Comparison of ENCODE assay signal across 32 cellular contexts in the genomic region with DNA sequence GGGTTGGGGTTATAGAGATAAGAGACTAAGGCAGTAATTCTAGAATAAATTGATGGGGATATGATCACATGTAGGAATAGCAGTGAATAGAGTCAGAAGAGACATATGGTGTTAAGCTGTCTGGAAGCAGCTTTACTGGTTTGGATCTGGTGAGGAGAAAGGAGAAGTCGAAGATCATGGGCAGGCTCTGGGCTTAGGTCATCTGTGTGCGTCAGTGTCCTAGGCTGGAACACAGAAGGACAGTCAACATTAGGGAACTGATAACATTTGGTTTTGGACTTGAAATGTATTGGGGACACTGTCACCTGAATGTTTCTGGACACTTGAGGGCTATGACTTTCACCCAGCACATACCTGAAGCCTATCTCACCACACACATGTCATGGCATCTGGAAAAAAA. TPM values are rescaled to one million over a fixed set of nuclear protein-coding genes. Genes with fewer than 3 reads are reported as not detected.
"Had no signal": no experiment of that assay in that cellular context is flagged by ENCODE, and none has a peak within 500 bp of the region (broad histone marks: within the 10 kb centered on the region; RNA-seq: fewer than 3 reads in every experiment).

No MANE protein-coding gene starts in this region.

- H3K27me3 Mint-ChIP-seq: activated CD4-positive, alpha-beta memory T cell treated with anti-CD3 and anti-CD28 coated beads, Interleukin-2, amount 10 ng/mL, durations not matched to agents 7 days and 5 days; T-helper 17 cell had no signal

- H3K4me3 ChIP-seq: adrenal gland, body of pancreas, esophagus squamous epithelium, heart left ventricle had no signal

- H3K27ac ChIP-seq: adrenal gland, body of pancreas, epithelial cell of prostate, esophagus squamous epithelium, heart left ventricle, VCaP had no signal

- H3K4me1 ChIP-seq: adrenal gland, body of pancreas, esophagus squamous epithelium had no signal

- H3K9me3 Mint-ChIP-seq: activated CD4-positive, alpha-beta T cell treated with anti-CD3 and anti-CD28 coated beads, Interleukin-2, amount 10 ng/mL, durations not matched to agents 7 days and 5 days; activated naive CD4-positive, alpha-beta T cell treated with anti-CD3 and anti-CD28 coated beads for 36 hours; activated naive CD4-positive, alpha-beta T cell treated with anti-CD3 and anti-CD28 coated beads, Interleukin-2, amount 50 U/mL, for 24 hours; activated naive CD8-positive, alpha-beta T cell treated with anti-CD3 and anti-CD28 coated beads, Interleukin-2, amount 50 U/mL, for 24 hours; activated T-helper 1 cell treated with anti-CD3 and anti-CD28 coated beads, Interleukin-12 subunit alpha, Interleukin-12 subunit beta, Interleukin-2, Interleukin-4 antibody, amounts not matched to agents 30 ng/mL and 10 ng/mL and 1 ng/mL, durations not matched to agents 14 hours and 24 hours and 36 hours; activated T-helper 2 cell treated with anti-CD3 and anti-CD28 coated beads, Interferon-gamma antibody, Interleukin-2, Interleukin-4, amounts not matched to agents 10 μg/mL and 5 μg/mL and 100 μg/mL, durations not matched to agents 14 hours and 24 hours and 36 hours; T-helper 2 cell treated with Interferon-gamma antibody and Interleukin-4, amounts not matched to agents 5 μg/mL and 100 μg/mL, for 36 hours had no signal

- H3K27me3 ChIP-seq: adrenal gland, body of pancreas, esophagus squamous epithelium had no signal

- H3K27ac Mint-ChIP-seq: activated CD4-positive, alpha-beta memory T cell treated with anti-CD3 and anti-CD28 coated beads, Interleukin-2, amount 10 ng/mL, durations not matched to agents 7 days and 5 days; activated CD4-positive, alpha-beta T cell treated with anti-CD3 and anti-CD28 coated beads, Interleukin-2, amount 10 ng/mL, durations not matched to agents 7 days and 5 days; activated naive CD4-positive, alpha-beta T cell treated with anti-CD3 and anti-CD28 coated beads for 36 hours; activated naive CD4-positive, alpha-beta T cell treated with anti-CD3 and anti-CD28 coated beads, Interleukin-2, amount 50 U/mL, for 24 hours; activated naive CD8-positive, alpha-beta T cell treated with anti-CD3 and anti-CD28 coated beads for 36 hours; activated naive CD8-positive, alpha-beta T cell treated with anti-CD3 and anti-CD28 coated beads, Interleukin-2, amount 50 U/mL, for 24 hours; activated T-helper 1 cell treated with anti-CD3 and anti-CD28 coated beads, Interleukin-12 subunit alpha, Interleukin-12 subunit beta, Interleukin-2, Interleukin-4 antibody, amounts not matched to agents 30 ng/mL and 10 ng/mL and 1 ng/mL, durations not matched to agents 14 hours and 24 hours and 36 hours; activated T-helper 2 cell treated with anti-CD3 and anti-CD28 coated beads, Interferon-gamma antibody, Interleukin-2, Interleukin-4, amounts not matched to agents 10 μg/mL and 5 μg/mL and 100 μg/mL, durations not matched to agents 14 hours and 24 hours and 36 hours; T-helper 17 cell; T-helper 2 cell treated with Interferon-gamma antibody and Interleukin-4, amounts not matched to agents 5 μg/mL and 100 μg/mL, for 36 hours; WTC11 had no signal

- H3K36me3 Mint-ChIP-seq: activated naive CD4-positive, alpha-beta T cell treated with anti-CD3 and anti-CD28 coated beads, Interleukin-2, amount 50 U/mL, for 24 hours; activated naive CD8-positive, alpha-beta T cell treated with anti-CD3 and anti-CD28 coated beads for 36 hours; WTC11 had no signal

- ATAC-seq: activated naive CD8-positive, alpha-beta T cell treated with anti-CD3 and anti-CD28 coated beads, Interleukin-2, amount 50 U/mL, for 24 hours; body of pancreas; heart left ventricle; T-helper 17 cell had no signal

- DNase-seq: activated CD4-positive, alpha-beta memory T cell treated with anti-CD3 and anti-CD28 coated beads, Interleukin-2, amount 10 ng/mL, durations not matched to agents 7 days and 5 days; activated CD4-positive, alpha-beta T cell treated with anti-CD3 and anti-CD28 coated beads for 1 hour; activated CD4-positive, alpha-beta T cell treated with anti-CD3 and anti-CD28 coated beads for 4 hours; activated CD4-positive, alpha-beta T cell treated with anti-CD3 and anti-CD28 coated beads, Interleukin-2, amount 10 ng/mL, durations not matched to agents 7 days and 5 days; activated CD4-positive, alpha-beta T cell treated with anti-CD3 and anti-CD28 coated beads, Interleukin-2, amount 50 U/mL, for 4 hours; activated effector memory CD4-positive, alpha-beta T cell treated with anti-CD3 and anti-CD28 coated beads, Interleukin-2, amount 50 U/mL, for 16 hours; activated naive CD4-positive, alpha-beta T cell treated with anti-CD3 and anti-CD28 coated beads for 36 hours; activated naive CD8-positive, alpha-beta T cell treated with anti-CD3 and anti-CD28 coated beads for 36 hours; activated naive CD8-positive, alpha-beta T cell treated with anti-CD3 and anti-CD28 coated beads, Interleukin-2, amount 50 U/mL, for 24 hours; activated T-cell treated with anti-CD3 and anti-CD28 coated beads, Interleukin-2, amount 50 U/mL, for 48 hours; adrenal gland; amygdala; aorta; body of pancreas; caudate nucleus; cortex of kidney; dermis blood vessel endothelial cell; effector CD8-positive, alpha-beta T cell; esophagus squamous epithelium; heart left ventricle; T-helper 1 cell; T-helper 17 cell; T1000 had no signal

- H3K4me3 Mint-ChIP-seq: activated CD4-positive, alpha-beta memory T cell treated with anti-CD3 and anti-CD28 coated beads, Interleukin-2, amount 10 ng/mL, durations not matched to agents 7 days and 5 days; activated CD4-positive, alpha-beta T cell treated with anti-CD3 and anti-CD28 coated beads, Interleukin-2, amount 10 ng/mL, durations not matched to agents 7 days and 5 days; activated naive CD4-positive, alpha-beta T cell treated with anti-CD3 and anti-CD28 coated beads for 36 hours; activated naive CD4-positive, alpha-beta T cell treated with anti-CD3 and anti-CD28 coated beads, Interleukin-2, amount 50 U/mL, for 24 hours; activated naive CD8-positive, alpha-beta T cell treated with anti-CD3 and anti-CD28 coated beads for 36 hours; activated naive CD8-positive, alpha-beta T cell treated with anti-CD3 and anti-CD28 coated beads, Interleukin-2, amount 50 U/mL, for 24 hours; activated T-helper 1 cell treated with anti-CD3 and anti-CD28 coated beads, Interleukin-12 subunit alpha, Interleukin-12 subunit beta, Interleukin-2, Interleukin-4 antibody, amounts not matched to agents 30 ng/mL and 10 ng/mL and 1 ng/mL, durations not matched to agents 14 hours and 24 hours and 36 hours; T-helper 17 cell; T-helper 2 cell treated with Interferon-gamma antibody and Interleukin-4, amounts not matched to agents 5 μg/mL and 100 μg/mL, for 36 hours; WTC11 had no signal

- H3K36me3 ChIP-seq: adrenal gland, esophagus squamous epithelium, heart left ventricle had no signal

- H3K4me1 Mint-ChIP-seq: activated CD4-positive, alpha-beta memory T cell treated with anti-CD3 and anti-CD28 coated beads, Interleukin-2, amount 10 ng/mL, durations not matched to agents 7 days and 5 days; activated CD4-positive, alpha-beta T cell treated with anti-CD3 and anti-CD28 coated beads, Interleukin-2, amount 10 ng/mL, durations not matched to agents 7 days and 5 days; activated naive CD4-positive, alpha-beta T cell treated with anti-CD3 and anti-CD28 coated beads, Interleukin-2, amount 50 U/mL, for 24 hours; activated naive CD8-positive, alpha-beta T cell treated with anti-CD3 and anti-CD28 coated beads for 36 hours; activated naive CD8-positive, alpha-beta T cell treated with anti-CD3 and anti-CD28 coated beads, Interleukin-2, amount 50 U/mL, for 24 hours; T-helper 17 cell had no signal

RNA-seq across cellular contexts. Expression of a gene that starts 13.9 kb away (rescaled TPM):
- total RNA-seq: activated CD4-positive, alpha-beta memory T cell treated with anti-CD3 and anti-CD28 coated beads, Interleukin-2, amount 10 ng/mL, durations not matched to agents 7 days and 5 days; activated CD4-positive, alpha-beta T cell treated with anti-CD3 and anti-CD28 coated beads, Interleukin-2, amount 10 ng/mL, durations not matched to agents 7 days and 5 days; activated naive CD4-positive, alpha-beta T cell treated with anti-CD3 and anti-CD28 coated beads for 36 hours; activated naive CD8-positive, alpha-beta T cell treated with anti-CD3 and anti-CD28 coated beads for 36 hours; activated T-helper 1 cell treated with anti-CD3 and anti-CD28 coated beads, Interleukin-12 subunit alpha, Interleukin-12 subunit beta, Interleukin-2, Interleukin-4 antibody, amounts not matched to agents 30 ng/mL and 10 ng/mL and 1 ng/mL, durations not matched to agents 14 hours and 24 hours and 36 hours; activated T-helper 2 cell treated with anti-CD3 and anti-CD28 coated beads, Interferon-gamma antibody, Interleukin-2, Interleukin-4, amounts not matched to agents 10 μg/mL and 5 μg/mL and 100 μg/mL, durations not matched to agents 14 hours and 24 hours and 36 hours; aorta; endothelial cell of umbilical vein; fibroblast of lung; T-helper 17 cell had no signal
- polyA plus RNA-seq: aorta, endothelial cell of umbilical vein, fibroblast of lung, heart left ventricle had no signal
